9 cellular contexts compared by ENCODE assay signal in genomic region chr2:174593041-174593440, GRCh38. TPM values are rescaled to one million over a fixed set of nuclear protein-coding genes. Genes with fewer than 3 reads are reported as not detected.
A peak's percentile ranks its signal among the peaks of the same experiment; 100 is the strongest.
DNase-seq lines count a peak whose midpoint lies in the region; ATAC-seq and TF ChIP-seq lines count a peak whose summit lies in the region.
"Had no signal": no experiment of that assay in that cellular context is flagged by ENCODE, and none has a peak within 500 bp of the region (broad histone marks: within the 10 kb centered on the region; RNA-seq: fewer than 3 reads in every experiment).

No MANE protein-coding gene starts in this region.

- H3K36me3 Mint-ChIP-seq in activated T-cell treated with anti-CD3 and anti-CD28 coated beads, Interleukin-2, amount 50 U/mL, for 24 hours (ENCODE audit: low read depth) = peaks cover 77% of the 10 kb centered on the region

- no peaks in the 10 kb centered on the region for H3K36me3 ChIP-seq in SJCRH30
- no peaks in the 10 kb centered on the region for H3K36me3 ChIP-seq in hepatocyte (replicated peaks; ENCODE audit: insufficient read depth, low read depth)

- no peak for DNase-seq in activated T-cell treated with anti-CD3 and anti-CD28 coated beads, Interleukin-2, amount 50 U/mL, for 24 hours
- DNase-seq in activated T-cell treated with anti-CD3 and anti-CD28 coated beads, Interleukin-2, amount 50 U/mL, for 1 hour = no peak
- DNase-seq in SJCRH30 = no peak
- DNase-seq in hepatocyte (ENCODE audit: low spot score) = no peak
- DNase-seq in stimulated activated naive CD8-positive, alpha-beta T cell treated with anti-CD3 and anti-CD28 coated beads, Interleukin-15, amount 100 ng/mL, for 72 hours = no peak
- DNase-seq in stimulated activated CD4-positive, alpha-beta T cell treated with anti-CD3 and anti-CD28 coated beads, Interleukin-1b, Interleukin-23, amount 100 ng/mL, for 48 hours = no peak
- DNase-seq in hepatic stellate cell (ENCODE audit: low spot score) = no peak
- no peak for DNase-seq in NCI-H146 treated with DMSO at 0.1 percent for 48 hours (lab: John Stamatoyannopoulos, UW; ENCODE audit: unreplicated experiment)
- DNase-seq: NCI-H187 had no signal

- peak overlapping the region; percentile 89 for H3K4me3 Mint-ChIP-seq in activated T-cell treated with anti-CD3 and anti-CD28 coated beads, Interleukin-2, amount 50 U/mL, for 24 hours
- peak overlapping the region; percentile 76 to 90 for H3K4me3 Mint-ChIP-seq in stimulated activated naive CD8-positive, alpha-beta T cell treated with anti-CD3 and anti-CD28 coated beads, Interleukin-15, amount 100 ng/mL, for 72 hours

- H3K27ac ChIP-seq in SJCRH30 = peak overlapping the region; percentile 92
- no peak overlapping the region for H3K27ac ChIP-seq in hepatocyte

- peak overlapping the region; percentile 97 for H3K27ac Mint-ChIP-seq in activated T-cell treated with anti-CD3 and anti-CD28 coated beads, Interleukin-2, amount 50 U/mL, for 24 hours
- H3K27ac Mint-ChIP-seq in stimulated activated naive CD8-positive, alpha-beta T cell treated with anti-CD3 and anti-CD28 coated beads, Interleukin-15, amount 100 ng/mL, for 72 hours = peak overlapping the region; percentile 98 to 100

- peaks cover 79% of the 10 kb centered on the region for H3K4me1 Mint-ChIP-seq in activated T-cell treated with anti-CD3 and anti-CD28 coated beads, Interleukin-2, amount 50 U/mL, for 24 hours (ENCODE audit: low read depth)
- peaks cover 58% of the 10 kb centered on the region for H3K4me1 Mint-ChIP-seq in stimulated activated naive CD8-positive, alpha-beta T cell treated with anti-CD3 and anti-CD28 coated beads, Interleukin-15, amount 100 ng/mL, for 72 hours

- H3K9me3 ChIP-seq in SJCRH30 (replicated peaks) = no peaks in the 10 kb centered on the region
- no peaks in the 10 kb centered on the region for H3K9me3 ChIP-seq in hepatocyte (ENCODE audit: low read depth)

- H3K27me3 ChIP-seq in SJCRH30 = no peaks in the 10 kb centered on the region
- no peaks in the 10 kb centered on the region for H3K27me3 ChIP-seq in hepatocyte

- TF ChIP-seq CTCF in hepatocyte (IDR thresholded peaks at IDR 0.05; ENCODE audit: poor library complexity) = no peak

- no peaks in the 10 kb centered on the region for H4K20me1 ChIP-seq in hepatocyte (ENCODE audit: insufficient read depth, poor library complexity, severe bottlenecking)

- no peaks in the 10 kb centered on the region for H3K9me3 Mint-ChIP-seq in activated T-cell treated with anti-CD3 and anti-CD28 coated beads, Interleukin-2, amount 50 U/mL, for 24 hours
- no peaks in the 10 kb centered on the region for H3K9me3 Mint-ChIP-seq in stimulated activated naive CD8-positive, alpha-beta T cell treated with anti-CD3 and anti-CD28 coated beads, Interleukin-15, amount 100 ng/mL, for 72 hours

- no peaks in the 10 kb centered on the region for H3K9me2 ChIP-seq in hepatocyte (replicated peaks; ENCODE audit: insufficient read depth)

- no peaks in the 10 kb centered on the region for H3K27me3 Mint-ChIP-seq in activated T-cell treated with anti-CD3 and anti-CD28 coated beads, Interleukin-2, amount 50 U/mL, for 24 hours
- H3K27me3 Mint-ChIP-seq in stimulated activated naive CD8-positive, alpha-beta T cell treated with anti-CD3 and anti-CD28 coated beads, Interleukin-15, amount 100 ng/mL, for 72 hours = no peaks in the 10 kb centered on the region

- no peaks in the 10 kb centered on the region for H3K79me2 ChIP-seq in hepatocyte

- no peak overlapping the region for H2AFZ ChIP-seq in hepatocyte

- H3K4me3 ChIP-seq in SJCRH30 = peak overlapping the region; percentile 50
- H3K4me3 ChIP-seq in hepatocyte = no peak overlapping the region

- H3K4me1 ChIP-seq in SJCRH30 = peaks cover 13% of the 10 kb centered on the region
- H3K4me1 ChIP-seq in hepatocyte (ENCODE audit: insufficient read depth) = no peaks in the 10 kb centered on the region

- no peak for ATAC-seq in stimulated activated naive CD8-positive, alpha-beta T cell treated with anti-CD3 and anti-CD28 coated beads, Interleukin-15, amount 100 ng/mL, for 72 hours

- H3K4me2 ChIP-seq in hepatocyte = peak overlapping the region; percentile 26

RNA-seq across cellular contexts. Expression of gene WIPF1, which starts 4.6 kb away (rescaled TPM):
- total RNA-seq in SJCRH30 (2014; rRNA removed; shearing (Covaris generic)) = 14.8 and 18.8 TPM in 2 replicates
- total RNA-seq in hepatocyte = 20.1 and 22.0 TPM in 2 replicates
- 32.3 and 32.7 TPM in 2 replicates for polyA plus RNA-seq in hepatocyte
